ENCODE assay signal across 8 cellular contexts in genomic region chr11:808427-809286, GRCh38. TPM values are rescaled to one million over a fixed set of nuclear protein-coding genes. Genes with fewer than 3 reads are reported as not detected.
A peak's percentile ranks its signal among the peaks of the same experiment; 100 is the strongest.
DNase-seq lines count a peak whose midpoint lies in the region; ATAC-seq and TF ChIP-seq lines count a peak whose summit lies in the region.

No MANE protein-coding gene starts in this region.

- H3K4me3 ChIP-seq in heart left ventricle: peak overlapping the region; percentile 73 to 100 (median 96)
- peak overlapping the region; percentile 86 for H3K4me3 ChIP-seq in neural progenitor cell

- H3K36me3 Mint-ChIP-seq in endothelial cell (ENCODE audit: low read depth, unreplicated experiment) (peaks cover 14% of the 10 kb centered on the region), neural progenitor cell (peaks cover 8% of the 10 kb centered on the region)

- H3F3A ChIP-seq in neural progenitor cell (ENCODE audit: low read depth): peaks cover 57% of the 10 kb centered on the region

- no peak for TF ChIP-seq POLR2A in heart left ventricle (IDR thresholded peaks at IDR 0.05)

- H3K27me3 Mint-ChIP-seq in endothelial cell (ENCODE audit: unreplicated experiment) (peaks cover 17% of the 10 kb centered on the region), neural progenitor cell (ENCODE audit: insufficient read depth, low read depth) (peaks cover 3% of the 10 kb centered on the region)

- DNase-seq in heart left ventricle: peak in 1 of 5 donors; percentile 91
- no peak for DNase-seq in Right ventricle myocardium superior
- no peak for DNase-seq in RWPE1 (ENCODE audit: low spot score)
- DNase-seq in endothelial cell (ENCODE audit: low spot score): no peak
- no peak for DNase-seq in neural progenitor cell (ENCODE audit: low spot score)

- peak overlapping the region; percentile 76 to 100 (median 96) for H3K27ac ChIP-seq in heart left ventricle
- peak overlapping the region; percentile 97 for H3K27ac ChIP-seq in RWPE1
- peak overlapping the region; percentile 31 for H3K27ac ChIP-seq in neural progenitor cell

- H3K36me3 ChIP-seq in heart left ventricle: peaks cover 3 to 27% (median 24%) of the 10 kb centered on the region in 9 donors
- peaks cover 3% of the 10 kb centered on the region for H3K36me3 ChIP-seq in neural progenitor cell

- ATAC-seq in heart left ventricle: no peak
- no peak for ATAC-seq in Right ventricle myocardium superior (ENCODE audit: poor library complexity)
- ATAC-seq in HG02970 (IDR thresholded peaks at IDR 0.05; ENCODE audit: low FRiP score, unreplicated experiment): no peak
- no peak for ATAC-seq in HG03520 (IDR thresholded peaks at IDR 0.05; ENCODE audit: unreplicated experiment)
- no peak for ATAC-seq in GM18907 (IDR thresholded peaks at IDR 0.05; ENCODE audit: unreplicated experiment)

- POLR2A ChIA-PET in RWPE1 (lab: Yijun Ruan, JAX; ENCODE audit: low non-redundant PET): interaction anchor here (0.7 to 1.4 kb wide), 2 partner anchors 11 to 242 kb away, joined by 3 to 7 read pairs; partner anchors contain the start of gene PNPLA2

- no peaks in the 10 kb centered on the region for H3K27me3 ChIP-seq in heart left ventricle
- H3K27me3 ChIP-seq in neural progenitor cell: no peaks in the 10 kb centered on the region

- H3K79me2 ChIP-seq in neural progenitor cell (ENCODE audit: low read depth): peaks cover 47% of the 10 kb centered on the region

- CTCF ChIA-PET in RWPE1 (lab: Yijun Ruan, JAX): no interaction called here

- WGBS in heart left ventricle, 4 donors: 33 to 43% (median 33%) methylated on average over 25 to 36 of the region's 36 CpGs

- peaks cover 6 to 58% (median 42%) of the 10 kb centered on the region in 12 donors for H3K4me1 ChIP-seq in heart left ventricle
- peaks cover 21% of the 10 kb centered on the region for H3K4me1 ChIP-seq in neural progenitor cell

- H3K27ac Mint-ChIP-seq in endothelial cell (ENCODE audit: unreplicated experiment) (peak overlapping the region; percentile 92), neural progenitor cell (peak overlapping the region; percentile 87)

- intact Hi-C loops in heart left ventricle (cut with DNase I) (loop anchor here in 4 of 10 donors (1.0 to 10.0 kb wide), 5 partner anchors 11 to 454 kb away; partner anchors contain the start of genes POLR2L (in 2 of the 4), TSPAN4 (in 2 of the 4) and CHID1 (in 1 of the 4)), Right ventricle myocardium superior (cut with DNase I) (no loop called here)

- H3K4me1 Mint-ChIP-seq in endothelial cell (ENCODE audit: unreplicated experiment): peaks cover 17% of the 10 kb centered on the region
- peaks cover 27% of the 10 kb centered on the region for H3K4me1 Mint-ChIP-seq in neural progenitor cell

- peak overlapping the region; percentile 94 for H3K4me3 Mint-ChIP-seq in endothelial cell (ENCODE audit: unreplicated experiment)
- H3K4me3 Mint-ChIP-seq in neural progenitor cell: peak overlapping the region; percentile 94

- peak overlapping the region; percentile 91 for H3K9ac ChIP-seq in neural progenitor cell

- H3K9me3 Mint-ChIP-seq in endothelial cell (ENCODE audit: unreplicated experiment) (no peaks in the 10 kb centered on the region), neural progenitor cell (no peaks in the 10 kb centered on the region)

- peak overlapping the region; percentile 90 for H3K4me2 ChIP-seq in neural progenitor cell

- H3K9me3 ChIP-seq in heart left ventricle: no peaks in the 10 kb centered on the region
- H3K9me3 ChIP-seq in neural progenitor cell (ENCODE audit: low read depth): no peaks in the 10 kb centered on the region

- peaks cover 32% of the 10 kb centered on the region for H4K20me1 ChIP-seq in neural progenitor cell (ENCODE audit: low read depth)

- H2AFZ ChIP-seq in neural progenitor cell (replicated peaks): peak overlapping the region; percentile 97

- no peak for TF ChIP-seq CTCF in heart left ventricle (IDR thresholded peaks at IDR 0.05)
- no peak for TF ChIP-seq CTCF in RWPE1 (conservative IDR thresholded peaks at IDR 0.05; ENCODE audit: low read depth)
- no peak for TF ChIP-seq CTCF in endothelial cell (IDR thresholded peaks at IDR 0.05; ENCODE audit: unreplicated experiment)
- TF ChIP-seq CTCF in neural progenitor cell (IDR thresholded peaks at IDR 0.05): no peak

RNA-seq across cellular contexts. Expression of gene RPLP2, which starts 1.1 kb away (rescaled TPM):
- total RNA-seq in heart left ventricle (1,000 to 10,000 TPM in 3 of 9 donors, 100 to 1,000 TPM in 6; 236 to 1,207 (median 933) TPM), Right ventricle myocardium superior (982 TPM), endothelial cell (ENCODE audit: unreplicated experiment) (2,188 TPM), neural progenitor cell (ENCODE audit: low replicate concordance) (418 and 629 TPM in 2 replicates)
- 1,000 to 10,000 TPM in 1 of 2 donors, 100 to 1,000 TPM in 1; 998 to 1,652 TPM for polyA plus RNA-seq in heart left ventricle

RNA-seq across cellular contexts. Expression of gene PIDD1, which starts 3.6 kb away (rescaled TPM):
- total RNA-seq in heart left ventricle: 10 to 100 TPM in 1 of 9 donors, 1 to 10 TPM in 8; 4.9 to 11.2 (median 6.6) TPM
- polyA plus RNA-seq in heart left ventricle: 10 to 100 TPM in 1 of 2 donors, 1 to 10 TPM in 1; 5.5 to 11.8 TPM
- total RNA-seq in Right ventricle myocardium superior: 7.3 TPM
- 13.7 TPM for total RNA-seq in endothelial cell (ENCODE audit: unreplicated experiment)
- total RNA-seq in neural progenitor cell (ENCODE audit: low replicate concordance): 4.8 and 34.6 TPM in 2 replicates

RNA-seq across cellular contexts. Expression of gene PNPLA2, which starts 10.1 kb away (rescaled TPM):
- total RNA-seq in heart left ventricle (100 to 1,000 TPM; 141 to 348 (median 232) TPM), Right ventricle myocardium superior (346 TPM), endothelial cell (ENCODE audit: unreplicated experiment) (40.5 TPM), neural progenitor cell (ENCODE audit: low replicate concordance) (2.6 and 20.9 TPM in 2 replicates)
- 100 to 1,000 TPM; 112 to 133 TPM for polyA plus RNA-seq in heart left ventricle

RNA-seq across cellular contexts. Expression of gene SLC25A22, which starts 10.6 kb away (rescaled TPM):
- 10 to 100 TPM in 1 of 9 donors, 1 to 10 TPM in 8; 2.1 to 12.8 (median 4.4) TPM for total RNA-seq in heart left ventricle
- polyA plus RNA-seq in heart left ventricle: 10 to 100 TPM in 1 of 2 donors, 1 to 10 TPM in 1; 2.6 to 12.7 TPM
- total RNA-seq in Right ventricle myocardium superior: 3.4 TPM
- 17.8 TPM for total RNA-seq in endothelial cell (ENCODE audit: unreplicated experiment)
- total RNA-seq in neural progenitor cell (ENCODE audit: low replicate concordance): 11.0 and 38.4 TPM in 2 replicates

RNA-seq across cellular contexts. Expression of gene CEND1, which starts 18.8 kb away (rescaled TPM):
- total RNA-seq in heart left ventricle: 1 to 10 TPM in 1 of 9 donors, under 1 TPM in 6, not detected in 2; 0.25 to 1.1 (median 0.37) TPM
- under 1 TPM; 0.46 to 0.50 TPM for polyA plus RNA-seq in heart left ventricle
- 0.19 TPM for total RNA-seq in Right ventricle myocardium superior
- total RNA-seq in endothelial cell (ENCODE audit: unreplicated experiment): not detected
- total RNA-seq in neural progenitor cell (ENCODE audit: low replicate concordance): 0.94 and 1.9 TPM in 2 replicates

Comparison
In these comparisons a context has a peak if more than half of its experiments do, and no peak if none do; other contexts are left out.
1. H3K27ac ChIP-seq: peak in every context shown above with its lines; median percentile 97 in RWPE1; 96 in heart left ventricle; 31 in neural progenitor cell.